8 cellular contexts compared by ENCODE assay signal in genomic region chr10:61897671-61898434, GRCh38. TPM values are rescaled to one million over a fixed set of nuclear protein-coding genes. Genes with fewer than 3 reads are reported as not detected.
DNase-seq lines count a peak whose midpoint lies in the region; TF ChIP-seq lines count a peak whose summit lies in the region.

No MANE protein-coding gene starts in this region.

- H3K27ac ChIP-seq in SJSA1 (peak overlapping the region; percentile 97; the same call in 1 of the 2 replicates), ectodermal cell (ENCODE audit: insufficient read depth, low read depth, low read length, poor library complexity, severe bottlenecking) (no peak overlapping the region), testis (peak overlapping the region; percentile 62 to 76)

- H3K36me3 ChIP-seq in SJSA1 = no peaks in the 10 kb centered on the region
- H3K36me3 ChIP-seq in ectodermal cell (ENCODE audit: control insufficient read depth, insufficient read depth, low read length) = no peaks in the 10 kb centered on the region
- H3K36me3 ChIP-seq in testis (ENCODE audit: low read depth, missing control alignments) = no peaks in the 10 kb centered on the region

- DNase-seq in activated effector memory CD4-positive, alpha-beta T cell treated with anti-CD3 and anti-CD28 coated beads, Interleukin-2, amount 50 U/mL, for 16 hours = peak; percentile 63
- no peak for DNase-seq in activated effector memory CD4-positive, alpha-beta T cell treated with Interleukin-2 at 50 U/mL for 16 hours
- DNase-seq in SJSA1 (ENCODE audit: low read depth in 1 of 2, low spot score in 2 of 2) (peak in 1 of 2 experiments; percentile 10), lung microvascular endothelial cell (ENCODE audit: low read depth in 2 of 2) (peak; percentile 39 to 69), testis (peak; percentile 87), 8988T (no peak)
- DNase-seq in activated CD4-positive, CD25-positive, alpha-beta regulatory T cell treated with anti-CD3 and anti-CD28 coated beads, Interleukin-2, amount 50 U/mL, for 72 hours = no peak

- WGBS in ectodermal cell, 2 experiments = 41 to 45% methylated on average over 9 to 10 of the region's 10 CpGs
- 17 to 19% methylated on average over 10 of the region's 10 CpGs for WGBS in testis, 2 donors

- peak in 2 of 3 experiments; percentile 16 to 58 for TF ChIP-seq CTCF in testis (IDR thresholded peaks at IDR 0.05)

- H3K27me3 ChIP-seq in SJSA1 (replicated peaks) (no peaks in the 10 kb centered on the region), ectodermal cell (ENCODE audit: control insufficient read depth, insufficient read depth, low read length, poor library complexity, severe bottlenecking) (peaks cover 45% of the 10 kb centered on the region), testis (no peaks in the 10 kb centered on the region)

- H3K4me3 ChIP-seq in SJSA1 (no peak overlapping the region), ectodermal cell (ENCODE audit: insufficient read depth, low read depth, low read length) (peak overlapping the region; percentile 33), testis (peak overlapping the region; percentile 39 to 40)

- H3K9me3 ChIP-seq in SJSA1 (replicated peaks) = 0 out of 2 replicates have a peak, but pooled peaks cover 3% of the 10 kb centered on the region
- H3K9me3 ChIP-seq in ectodermal cell (ENCODE audit: control insufficient read depth, low read length) = no peaks in the 10 kb centered on the region
- H3K9me3 ChIP-seq in testis = no peaks in the 10 kb centered on the region

- TF ChIP-seq POLR2A in testis (IDR thresholded peaks at IDR 0.05) = no peak

- intact Hi-C loops in testis (cut with DNase I; ENCODE audit: low total_unique reads) = loop anchor here (10.0 kb wide), 1 partner anchor 347 kb away; no protein-coding TSS in a partner anchor

- H3K4me1 ChIP-seq in SJSA1 (replicated peaks) = peaks cover 26% of the 10 kb centered on the region
- peaks cover 8% of the 10 kb centered on the region for H3K4me1 ChIP-seq in ectodermal cell (ENCODE audit: control insufficient read depth, insufficient read depth, low read length)
- H3K4me1 ChIP-seq in testis = peaks cover 9% of the 10 kb centered on the region

RNA-seq across cellular contexts. Expression of gene ARID5B, which starts 3.6 kb away (rescaled TPM):
- 15.5 and 34.0 TPM in 2 replicates for total RNA-seq in SJSA1 (2014; rRNA removed; shearing (Covaris generic))
- polyA plus RNA-seq in ectodermal cell (2013, experiment 1 of 4) = 5.1 TPM
- 4.7 TPM for polyA plus RNA-seq in ectodermal cell (2013, experiment 2 of 4)
- polyA plus RNA-seq in ectodermal cell (2013, experiment 3 of 4) = 4.9 TPM
- 5.2 TPM for polyA plus RNA-seq in ectodermal cell (2013, experiment 4 of 4)
- total RNA-seq in lung microvascular endothelial cell (7.8 and 16.1 TPM in 2 replicates), testis (10 to 100 TPM; 52.1 to 73.6 TPM)
- 14.3 TPM for polyA plus RNA-seq in testis (ENCODE audit: insufficient read depth, low read depth, low replicate concordance)

Comparison
In these comparisons a context has a peak if more than half of its experiments do, and no peak if none do; other contexts are left out.
1. DNase-seq: peak in activated effector memory CD4-positive, alpha-beta T cell treated with anti-CD3 and anti-CD28 coated beads, Interleukin-2, amount 50 U/mL, for 16 hours (single experiment), lung microvascular endothelial cell (2 of 2) and testis (single experiment); none in activated effector memory CD4-positive, alpha-beta T cell treated with Interleukin-2 at 50 U/mL for 16 hours (single experiment), 8988T (single experiment) and activated CD4-positive, CD25-positive, alpha-beta regulatory T cell treated with anti-CD3 and anti-CD28 coated beads, Interleukin-2, amount 50 U/mL, for 72 hours (single experiment).